22 cellular contexts compared by ENCODE assay signal in genomic region chr7:33918401-33919120, GRCh38.
"Had no signal": no experiment of that assay in that cellular context is flagged by ENCODE, and none has a peak within 500 bp of the region (broad histone marks: within the 10 kb centered on the region; RNA-seq: fewer than 3 reads in every experiment).

No MANE protein-coding gene starts in this region.

- ATAC-seq: activated CD8-positive, alpha-beta memory T cell treated with anti-CD3 and anti-CD28 coated beads, Interleukin-2, amount 10 ng/mL, durations not matched to agents 7 days and 5 days; activated T-helper 17 cell treated with anti-CD3 and anti-CD28 coated beads, Interleukin-2, amount 50 U/mL, for 72 hours; sciatic nerve; stimulated activated naive CD8-positive, alpha-beta T cell treated with anti-CD3 and anti-CD28 coated beads, Interleukin-15, amount 100 ng/mL, for 72 hours had no signal

- H3K4me2 ChIP-seq: smooth muscle cell had no signal

- H3K4me3 ChIP-seq: dorsolateral prefrontal cortex, lung, smooth muscle cell, suprapubic skin, transverse colon, vagina had no signal

- H3K9ac ChIP-seq: parathyroid adenoma had no signal

- H3K9me3 ChIP-seq: suprapubic skin, transverse colon, vagina had no signal

- H3K27ac ChIP-seq: dorsolateral prefrontal cortex, epithelial cell of prostate, parathyroid adenoma, suprapubic skin, transverse colon, vagina had no signal

- DNase-seq: activated CD4-positive, alpha-beta memory T cell treated with anti-CD3 and anti-CD28 coated beads, Interleukin-2, amount 10 ng/mL, durations not matched to agents 7 days and 5 days; activated CD4-positive, alpha-beta T cell treated with anti-CD3 and anti-CD28 coated beads for 48 hours; activated CD4-positive, CD25-positive, alpha-beta regulatory T cell; activated CD8-positive, alpha-beta memory T cell treated with anti-CD3 and anti-CD28 coated beads, Interleukin-2, amount 10 ng/mL, durations not matched to agents 7 days and 5 days; activated naive CD4-positive, alpha-beta T cell; activated naive CD8-positive, alpha-beta T cell treated with anti-CD3 and anti-CD28 coated beads for 36 hours; amygdala; dorsolateral prefrontal cortex; foreskin fibroblast; hypothalamus; midbrain; stimulated activated CD4-positive, alpha-beta T cell treated with anti-CD3 and anti-CD28 coated beads, Interleukin-4, amount 100 ng/mL, for 1 hour; stimulated activated naive CD8-positive, alpha-beta T cell treated with anti-CD3 and anti-CD28 coated beads, Interleukin-15, amount 100 ng/mL, for 72 hours; transverse colon had no signal

- H3K36me3 ChIP-seq: suprapubic skin, transverse colon, vagina had no signal

- H3K4me1 ChIP-seq: parathyroid adenoma, suprapubic skin, vagina had no signal

- H3K27me3 ChIP-seq: dorsolateral prefrontal cortex, transverse colon, vagina had no signal
